Comparison of ENCODE assay signal across 2 cellular contexts in the genomic region with DNA sequence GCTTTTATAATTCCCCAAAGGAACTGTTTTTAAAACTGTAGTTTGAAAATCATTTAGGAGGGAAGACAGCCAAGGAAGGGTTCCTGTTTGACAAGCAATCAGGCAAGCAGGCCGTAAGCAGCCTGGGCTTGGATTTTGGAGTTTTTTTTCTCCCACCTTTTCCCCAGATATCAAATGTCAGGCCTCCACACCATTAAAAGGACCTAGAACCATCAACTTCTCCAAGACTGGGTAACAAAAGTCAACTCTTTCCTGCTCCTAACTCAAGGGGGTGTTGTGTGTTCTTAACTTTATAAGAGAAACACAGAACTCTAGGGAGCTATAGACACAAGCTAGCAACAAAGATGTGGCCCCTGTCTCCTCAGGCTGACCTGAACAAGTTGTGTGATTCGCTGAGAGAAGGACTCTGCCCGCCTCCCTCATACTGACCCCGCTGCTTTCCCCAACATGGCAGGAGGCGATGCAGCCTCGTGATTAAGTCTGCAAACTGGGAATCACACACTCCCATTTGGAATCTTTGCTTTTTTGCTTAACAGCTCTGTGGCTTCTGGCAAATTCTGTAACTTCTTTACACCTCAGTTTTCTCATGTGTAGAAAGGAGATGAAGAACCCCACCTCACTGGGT.
A peak's percentile ranks its signal among the peaks of the same experiment; 100 is the strongest.
TF ChIP-seq lines count a peak whose summit lies in the region.

No MANE protein-coding gene starts in this region.

TF ChIP-seq in IMR-90, 13 proteins besides CTCF, POLR2A, EP300 and RAD21:
- no peak for TF ChIP-seq MAFK (IDR thresholded peaks at IDR 0.05; ENCODE audit: low read depth, low read length)
- no peak for TF ChIP-seq NFE2L2 (IDR thresholded peaks at IDR 0.05; ENCODE audit: low read depth, low read length)
- no peak for TF ChIP-seq USF2 (IDR thresholded peaks at IDR 0.05; ENCODE audit: low read depth, low read length)
- no peak for TF ChIP-seq CEBPB (IDR thresholded peaks at IDR 0.05; ENCODE audit: low read depth, low read length)
- TF ChIP-seq SMC3 (IDR thresholded peaks at IDR 0.05; ENCODE audit: low read depth, low read length), result no peak
- TF ChIP-seq BHLHE40 (IDR thresholded peaks at IDR 0.05; ENCODE audit: low read depth, low read length), result no peak
- no peak for TF ChIP-seq ELK1 (IDR thresholded peaks at IDR 0.05; ENCODE audit: borderline replicate concordance, low read depth, low read length)
- no peak for TF ChIP-seq FOS (IDR thresholded peaks at IDR 0.05; ENCODE audit: low read depth, low read length)
- TF ChIP-seq MXI1 (IDR thresholded peaks at IDR 0.05; ENCODE audit: borderline replicate concordance, low read depth, low read length), result no peak
- no peak for TF ChIP-seq CHD1 (IDR thresholded peaks at IDR 0.05; ENCODE audit: low read depth, low read length)
- no peak for TF ChIP-seq RCOR1 (IDR thresholded peaks at IDR 0.05; ENCODE audit: insufficient replicate concordance, low read length)

TF ChIP-seq in K562, 482 proteins besides CTCF, POLR2A, EP300 and RAD21:
- peak in 1 of 3 experiments; percentile 86; a peak in 2 of 6 replicates for TF ChIP-seq ZBTB11 (CRISPR knock-in tag; IDR thresholded peaks at IDR 0.05)
- TF ChIP-seq, protein P1, sequence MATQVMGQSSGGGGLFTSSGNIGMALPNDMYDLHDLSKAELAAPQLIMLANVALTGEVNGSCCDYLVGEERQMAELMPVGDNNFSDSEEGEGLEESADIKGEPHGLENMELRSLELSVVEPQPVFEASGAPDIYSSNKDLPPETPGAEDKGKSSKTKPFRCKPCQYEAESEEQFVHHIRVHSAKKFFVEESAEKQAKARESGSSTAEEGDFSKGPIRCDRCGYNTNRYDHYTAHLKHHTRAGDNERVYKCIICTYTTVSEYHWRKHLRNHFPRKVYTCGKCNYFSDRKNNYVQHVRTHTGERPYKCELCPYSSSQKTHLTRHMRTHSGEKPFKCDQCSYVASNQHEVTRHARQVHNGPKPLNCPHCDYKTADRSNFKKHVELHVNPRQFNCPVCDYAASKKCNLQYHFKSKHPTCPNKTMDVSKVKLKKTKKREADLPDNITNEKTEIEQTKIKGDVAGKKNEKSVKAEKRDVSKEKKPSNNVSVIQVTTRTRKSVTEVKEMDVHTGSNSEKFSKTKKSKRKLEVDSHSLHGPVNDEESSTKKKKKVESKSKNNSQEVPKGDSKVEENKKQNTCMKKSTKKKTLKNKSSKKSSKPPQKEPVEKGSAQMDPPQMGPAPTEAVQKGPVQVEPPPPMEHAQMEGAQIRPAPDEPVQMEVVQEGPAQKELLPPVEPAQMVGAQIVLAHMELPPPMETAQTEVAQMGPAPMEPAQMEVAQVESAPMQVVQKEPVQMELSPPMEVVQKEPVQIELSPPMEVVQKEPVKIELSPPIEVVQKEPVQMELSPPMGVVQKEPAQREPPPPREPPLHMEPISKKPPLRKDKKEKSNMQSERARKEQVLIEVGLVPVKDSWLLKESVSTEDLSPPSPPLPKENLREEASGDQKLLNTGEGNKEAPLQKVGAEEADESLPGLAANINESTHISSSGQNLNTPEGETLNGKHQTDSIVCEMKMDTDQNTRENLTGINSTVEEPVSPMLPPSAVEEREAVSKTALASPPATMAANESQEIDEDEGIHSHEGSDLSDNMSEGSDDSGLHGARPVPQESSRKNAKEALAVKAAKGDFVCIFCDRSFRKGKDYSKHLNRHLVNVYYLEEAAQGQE (CRISPR knock-in tag; IDR thresholded peaks at IDR 0.05; ENCODE audit: low read depth), result no peak
- 0 out of 4 replicates have a peak, but pooled peaks of 1 of the 2 experiments have one; percentile 49 for TF ChIP-seq BCLAF1 (IDR thresholded peaks at IDR 0.05; ENCODE audit: borderline replicate concordance in 1 of 2, control insufficient read depth in 1 of 2, low read depth in 2 of 2, low read length in 1 of 2)
- TF ChIP-seq ZNF695 (CRISPR knock-in tag; IDR thresholded peaks at IDR 0.05), result no peak
- no peak for TF ChIP-seq POLR2H (tag; IDR thresholded peaks at IDR 0.05; ENCODE audit: low read depth)
- TF ChIP-seq ESRRA (IDR thresholded peaks at IDR 0.05; ENCODE audit: borderline replicate concordance, low read depth), result no peak
